In genomic region chr6:11231564-11232176, GRCh38 we compare ENCODE assay signal across 8 cellular contexts. TPM values are rescaled to one million over a fixed set of nuclear protein-coding genes. Genes with fewer than 3 reads are reported as not detected.
DNase-seq lines count a peak whose midpoint lies in the region; ATAC-seq and TF ChIP-seq lines count a peak whose summit lies in the region.

No MANE protein-coding gene starts in this region.

- peak overlapping the region; percentile 93 for H3K4me3 Mint-ChIP-seq in activated T-helper 17 cell treated with anti-CD3 and anti-CD28 coated beads, Interleukin-2, amount 50 U/mL, for 72 hours

- peak overlapping the region; percentile 45 for H3K4me3 ChIP-seq in HL-60 (replicated peaks; ENCODE audit: insufficient read depth, low read length)
- H3K4me3 ChIP-seq in right atrium auricular region = peak overlapping the region; percentile 68 to 70
- H3K4me3 ChIP-seq in gastrocnemius medialis = peak overlapping the region; percentile 61 to 91 (median 66)

- no peaks in the 10 kb centered on the region for H3K27me3 Mint-ChIP-seq in activated T-helper 17 cell treated with anti-CD3 and anti-CD28 coated beads, Interleukin-2, amount 50 U/mL, for 72 hours

- intact Hi-C loops in gastrocnemius medialis (cut with DNase I; ENCODE audit: low total_unique reads) = loop anchor here (5.0 to 10.0 kb wide), 5 partner anchors 59 to 343 kb away; partner anchors contain the start of gene SMIM13

- TF ChIP-seq CTCF in HL-60 (IDR thresholded peaks at IDR 0.05; ENCODE audit: insufficient read depth, low read length) (no peak), right atrium auricular region (IDR thresholded peaks at IDR 0.05) (no peak), gastrocnemius medialis (IDR thresholded peaks at IDR 0.05 in 4 of 5, conservative IDR thresholded peaks at IDR 0.05 in 1 of 5) (no peak)

- H3K9me3 Mint-ChIP-seq in activated T-helper 17 cell treated with anti-CD3 and anti-CD28 coated beads, Interleukin-2, amount 50 U/mL, for 72 hours = no peaks in the 10 kb centered on the region

- DNase-seq in HL-60 (ENCODE audit: low read depth in 1 of 2, low spot score in 1 of 2) = no peak
- no peak for DNase-seq in right atrium auricular region (ENCODE audit: low spot score)
- no peak for DNase-seq in gastrocnemius medialis
- no peak for DNase-seq in DMS153 treated with DMSO at 0.1 percent for 48 hours (lab: John Stamatoyannopoulos, UW; ENCODE audit: unreplicated experiment)
- DNase-seq in NCI-H1105 (lab: John Stamatoyannopoulos, UW) = no peak
- DNase-seq in A172 (ENCODE audit: low spot score) = no peak

- H3K4me1 Mint-ChIP-seq in activated T-helper 17 cell treated with anti-CD3 and anti-CD28 coated beads, Interleukin-2, amount 50 U/mL, for 72 hours = peaks cover 36% of the 10 kb centered on the region

- no peaks in the 10 kb centered on the region for H3K9me3 ChIP-seq in right atrium auricular region
- H3K9me3 ChIP-seq in gastrocnemius medialis = no peaks in the 10 kb centered on the region

- peaks cover 32% of the 10 kb centered on the region for H3K36me3 Mint-ChIP-seq in activated T-helper 17 cell treated with anti-CD3 and anti-CD28 coated beads, Interleukin-2, amount 50 U/mL, for 72 hours (ENCODE audit: low read depth)

- peaks cover 7% of the 10 kb centered on the region for H3K36me3 ChIP-seq in right atrium auricular region
- no peaks in the 10 kb centered on the region for H3K36me3 ChIP-seq in gastrocnemius medialis

- peaks cover 0 to 20% of the 10 kb centered on the region in 2 donors for H3K4me1 ChIP-seq in right atrium auricular region
- peaks cover 6 to 12% of the 10 kb centered on the region in 2 donors for H3K4me1 ChIP-seq in gastrocnemius medialis

- H3K27ac Mint-ChIP-seq in activated T-helper 17 cell treated with anti-CD3 and anti-CD28 coated beads, Interleukin-2, amount 50 U/mL, for 72 hours = peak overlapping the region; percentile 95

- in situ Hi-C loops in gastrocnemius medialis (cut with MboI; ENCODE audit: low sequenced_read_pairs in 4 of 4) = no loop called here

- H3K27me3 ChIP-seq in HL-60 (ENCODE audit: insufficient read depth, poor library complexity, severe bottlenecking) (no peaks in the 10 kb centered on the region), right atrium auricular region (no peaks in the 10 kb centered on the region), gastrocnemius medialis (no peaks in the 10 kb centered on the region)

- no peak overlapping the region for H3K27ac ChIP-seq in HL-60 (replicated peaks)
- peak overlapping the region; percentile 91 to 92 for H3K27ac ChIP-seq in right atrium auricular region
- H3K27ac ChIP-seq in gastrocnemius medialis = peak overlapping the region; percentile 74 to 84 (median 75)

- TF ChIP-seq POLR2A in gastrocnemius medialis (IDR thresholded peaks at IDR 0.05) = no peak

- no peak for ATAC-seq in activated T-helper 17 cell treated with anti-CD3 and anti-CD28 coated beads, Interleukin-2, amount 50 U/mL, for 72 hours (replicated peaks)
- no peak for ATAC-seq in gastrocnemius medialis
- no peak for ATAC-seq in GM21825 (IDR thresholded peaks at IDR 0.05; ENCODE audit: unreplicated experiment)

RNA-seq across cellular contexts. Expression of gene NEDD9, which starts 0.8 kb away (rescaled TPM):
- 10 to 100 TPM; 36.9 to 39.4 TPM for total RNA-seq in activated T-helper 17 cell treated with anti-CD3 and anti-CD28 coated beads, Interleukin-2, amount 50 U/mL, for 72 hours
- total RNA-seq in right atrium auricular region = 10 to 100 TPM; 47.3 to 56.2 TPM
- 10 to 100 TPM; 19.8 to 49.4 (median 35.6) TPM for total RNA-seq in gastrocnemius medialis
- total RNA-seq in A172 (2014; rRNA removed; shearing (Covaris generic)) = 13.3 and 18.3 TPM in 2 replicates
